In genomic region chr18:68623342-68623741, GRCh38 we compare ENCODE assay signal across 8 cellular contexts.
DNase-seq lines count a peak whose midpoint lies in the region; ATAC-seq and TF ChIP-seq lines count a peak whose summit lies in the region.

No MANE protein-coding gene starts in this region.

- no peaks in the 10 kb centered on the region for H3K4me1 Mint-ChIP-seq in activated T-cell treated with anti-CD3 and anti-CD28 coated beads, Interleukin-2, amount 50 U/mL, for 72 hours (ENCODE audit: low read depth)

- H3K27ac ChIP-seq in right atrium auricular region, result no peak overlapping the region

- H3K9me3 ChIP-seq in right atrium auricular region, result no peaks in the 10 kb centered on the region
- H3K9me3 ChIP-seq in skeletal muscle satellite cell (replicated peaks; ENCODE audit: low read length), result no peaks in the 10 kb centered on the region

- no peaks in the 10 kb centered on the region for H3K27me3 Mint-ChIP-seq in activated T-cell treated with anti-CD3 and anti-CD28 coated beads, Interleukin-2, amount 50 U/mL, for 72 hours (ENCODE audit: low read depth)

- no peaks in the 10 kb centered on the region for H3K27me3 ChIP-seq in GM06990 (replicated peaks; ENCODE audit: control insufficient read depth, insufficient read depth, low read length)
- no peaks in the 10 kb centered on the region for H3K27me3 ChIP-seq in right atrium auricular region
- H3K27me3 ChIP-seq in skeletal muscle satellite cell (ENCODE audit: control insufficient read depth, insufficient read depth, low read length), result no peaks in the 10 kb centered on the region

- TF ChIP-seq CTCF in GM06990 (IDR thresholded peaks at IDR 0.05; ENCODE audit: insufficient read depth, low read length, poor library complexity, severe bottlenecking), result peak; percentile 63
- peak; percentile 23 to 63 for TF ChIP-seq CTCF in right atrium auricular region (IDR thresholded peaks at IDR 0.05)

- DNase-seq in A172 (ENCODE audit: low spot score) (peak; percentile 40), GM06990 (ENCODE audit: extremely low read depth, insufficient read length) (no peak), NCI-H460 (ENCODE audit: extremely low read depth, low read depth) (peak; percentile 65), right atrium auricular region (ENCODE audit: low spot score) (no peak)
- peak; percentile 18 to 22 for DNase-seq in activated T-cell treated with anti-CD3 and anti-CD28 coated beads, Interleukin-2, amount 50 U/mL, for 72 hours

- H3K4me1 ChIP-seq in right atrium auricular region (no peaks in the 10 kb centered on the region), skeletal muscle satellite cell (ENCODE audit: control insufficient read depth, insufficient read depth, low read length) (peaks cover 11% of the 10 kb centered on the region)

- peak; percentile 82 for ATAC-seq in HG03159 (IDR thresholded peaks at IDR 0.05; ENCODE audit: unreplicated experiment)
- no peak for ATAC-seq in activated T-cell treated with anti-CD3 and anti-CD28 coated beads, Interleukin-2, amount 50 U/mL, for 72 hours (replicated peaks in 1 of 2)
- ATAC-seq in GM21526 (IDR thresholded peaks at IDR 0.05; ENCODE audit: low FRiP score, unreplicated experiment), result no peak

- no peaks in the 10 kb centered on the region for H3K9me3 Mint-ChIP-seq in activated T-cell treated with anti-CD3 and anti-CD28 coated beads, Interleukin-2, amount 50 U/mL, for 72 hours

- H3K9ac ChIP-seq in skeletal muscle satellite cell (ENCODE audit: low read depth, low read length), result peak overlapping the region; percentile 69

- H3K36me3 Mint-ChIP-seq in activated T-cell treated with anti-CD3 and anti-CD28 coated beads, Interleukin-2, amount 50 U/mL, for 72 hours (ENCODE audit: insufficient read depth in 2 of 2), result no peaks in the 10 kb centered on the region

- no peak overlapping the region for H3K4me3 Mint-ChIP-seq in activated T-cell treated with anti-CD3 and anti-CD28 coated beads, Interleukin-2, amount 50 U/mL, for 72 hours

- H3K4me2 ChIP-seq in skeletal muscle satellite cell (ENCODE audit: low read length), result peak overlapping the region; percentile 50

- no peak overlapping the region for H3K4me3 ChIP-seq in GM06990 (replicated peaks; ENCODE audit: low read depth, low read length)
- H3K4me3 ChIP-seq in right atrium auricular region, result no peak overlapping the region
- H3K4me3 ChIP-seq in skeletal muscle satellite cell (ENCODE audit: low read length), result no peak overlapping the region

- H3K27ac Mint-ChIP-seq in activated T-cell treated with anti-CD3 and anti-CD28 coated beads, Interleukin-2, amount 50 U/mL, for 72 hours, result no peak overlapping the region

- H3K36me3 ChIP-seq in GM06990 (ENCODE audit: control insufficient read depth, insufficient read depth, low read length) (no peaks in the 10 kb centered on the region), right atrium auricular region (no peaks in the 10 kb centered on the region), skeletal muscle satellite cell (ENCODE audit: insufficient read depth, low read length) (no peaks in the 10 kb centered on the region)

Comparison
In these comparisons a context has a peak if more than half of its experiments do, and no peak if none do; other contexts are left out.
1. DNase-seq: peak in A172 (single experiment), NCI-H460 (single experiment) and activated T-cell treated with anti-CD3 and anti-CD28 coated beads, Interleukin-2, amount 50 U/mL, for 72 hours (2 of 2); none in GM06990 (single experiment) and right atrium auricular region (single experiment).